ENCODE assay signal across 11 cellular contexts in the genomic region with DNA sequence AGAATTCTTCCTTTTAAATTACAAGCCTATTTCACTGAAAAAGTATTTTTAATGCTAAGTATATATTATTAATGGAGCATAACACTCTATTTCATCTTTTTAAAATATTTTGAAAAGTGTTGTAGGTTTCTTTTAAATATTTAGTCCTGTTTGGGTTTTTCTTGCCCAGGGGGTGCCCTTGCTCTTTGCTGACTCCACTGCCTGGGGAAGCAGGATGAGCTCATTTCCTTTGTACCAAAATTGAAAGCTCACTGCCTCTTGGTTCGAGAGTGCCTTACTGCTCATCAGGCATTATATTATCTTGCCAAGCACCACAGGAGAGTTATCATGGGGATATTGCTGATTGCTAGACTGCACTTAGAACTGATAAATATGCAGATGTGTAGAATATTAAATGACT.
DNase-seq lines count a peak whose midpoint lies in the region; ATAC-seq and TF ChIP-seq lines count a peak whose summit lies in the region.
"Had no signal": no experiment of that assay in that cellular context is flagged by ENCODE, and none has a peak within 500 bp of the region (broad histone marks: within the 10 kb centered on the region; RNA-seq: fewer than 3 reads in every experiment).

No MANE protein-coding gene starts in this region.

- no peak; the same call in 1 of the 2 replicates for TF ChIP-seq CTCF in Loucy (conservative IDR thresholded peaks at IDR 0.05; ENCODE audit: low read length)
- TF ChIP-seq CTCF in cardiac fibroblast (IDR thresholded peaks at IDR 0.05; ENCODE audit: low read depth, low read length) = peak; percentile 34

- in situ Hi-C loops in KBM-7 (cut with MboI; ENCODE audit: low pct_unique_long_range_greater_than_20kb, low sequenced_read_pairs) = no loop called here

- no peaks in the 10 kb centered on the region for H4K20me1 ChIP-seq in Loucy (ENCODE audit: insufficient read depth, low read length, poor library complexity, severe bottlenecking)

- H3K4me1 ChIP-seq in Loucy (ENCODE audit: insufficient read depth, low read length, poor library complexity, severe bottlenecking) = no peaks in the 10 kb centered on the region

- H3K9me2 ChIP-seq in Loucy (replicated peaks; ENCODE audit: low read depth, low read length) = no peaks in the 10 kb centered on the region

- H2AFZ ChIP-seq in Loucy (ENCODE audit: low read length) = no peak overlapping the region

- DNase-seq in cardiac fibroblast (ENCODE audit: low read depth in 2 of 2) (peak; percentile 41 to 68), pons (ENCODE audit: low spot score) (peak; percentile 36), mesenteric fat pad (ENCODE audit: low spot score) (no peak), CD1c-positive myeloid dendritic cell (ENCODE audit: extremely low spot score) (no peak), KBM-7 (no peak)
- DNase-seq in activated CD4-positive, alpha-beta T cell treated with anti-CD3 and anti-CD28 coated beads, Interleukin-2, amount 50 U/mL, for 48 hours = no peak
- DNase-seq: activated effector memory CD4-positive, alpha-beta T cell treated with Interleukin-2 at 50 U/mL for 16 hours; NCI-H2171 treated with DMSO at 0.1 percent for 48 hours had no signal

- H3K9ac ChIP-seq in Loucy (ENCODE audit: low read depth, low read length, poor library complexity, severe bottlenecking) = no peak overlapping the region

- H3K4me2 ChIP-seq in Loucy (ENCODE audit: low read depth, low read length, poor library complexity, severe bottlenecking) = no peak overlapping the region

- no peaks in the 10 kb centered on the region for H3F3A ChIP-seq in Loucy (ENCODE audit: low read depth)

- H3K79me2 ChIP-seq in Loucy (ENCODE audit: insufficient read depth, low read length) = no peaks in the 10 kb centered on the region

- H3K4me3 ChIP-seq in Loucy (ENCODE audit: low read length, poor library complexity, severe bottlenecking) = peak overlapping the region; percentile 31
- H3K4me3 ChIP-seq in cardiac fibroblast (replicated peaks in 1 of 2; ENCODE audit: low read depth in 2 of 2, low read length in 2 of 2) = peak overlapping the region in 1 of 2 donors; percentile 8

- no peaks in the 10 kb centered on the region for H3K36me3 ChIP-seq in Loucy (ENCODE audit: insufficient read depth, low read length)

- ATAC-seq in GM21390 (IDR thresholded peaks at IDR 0.05; ENCODE audit: unreplicated experiment) = peak; percentile 54
- ATAC-seq: left lobe of liver had no signal

- no peaks in the 10 kb centered on the region for H3K27me3 ChIP-seq in Loucy (ENCODE audit: insufficient read depth, low read length, poor library complexity, severe bottlenecking)

- no peaks in the 10 kb centered on the region for H3K9me3 ChIP-seq in Loucy (ENCODE audit: insufficient read depth, low read depth, low read length)

Comparison
In these comparisons a context has a peak if more than half of its experiments do, and no peak if none do; other contexts are left out.
1. DNase-seq: peak in cardiac fibroblast (2 of 2) and pons (single experiment); none in mesenteric fat pad (single experiment), activated CD4-positive, alpha-beta T cell treated with anti-CD3 and anti-CD28 coated beads, Interleukin-2, amount 50 U/mL, for 48 hours (0 of 2), CD1c-positive myeloid dendritic cell (single experiment) and KBM-7 (single experiment).